28 cellular contexts compared by ENCODE assay signal in the genomic region with DNA sequence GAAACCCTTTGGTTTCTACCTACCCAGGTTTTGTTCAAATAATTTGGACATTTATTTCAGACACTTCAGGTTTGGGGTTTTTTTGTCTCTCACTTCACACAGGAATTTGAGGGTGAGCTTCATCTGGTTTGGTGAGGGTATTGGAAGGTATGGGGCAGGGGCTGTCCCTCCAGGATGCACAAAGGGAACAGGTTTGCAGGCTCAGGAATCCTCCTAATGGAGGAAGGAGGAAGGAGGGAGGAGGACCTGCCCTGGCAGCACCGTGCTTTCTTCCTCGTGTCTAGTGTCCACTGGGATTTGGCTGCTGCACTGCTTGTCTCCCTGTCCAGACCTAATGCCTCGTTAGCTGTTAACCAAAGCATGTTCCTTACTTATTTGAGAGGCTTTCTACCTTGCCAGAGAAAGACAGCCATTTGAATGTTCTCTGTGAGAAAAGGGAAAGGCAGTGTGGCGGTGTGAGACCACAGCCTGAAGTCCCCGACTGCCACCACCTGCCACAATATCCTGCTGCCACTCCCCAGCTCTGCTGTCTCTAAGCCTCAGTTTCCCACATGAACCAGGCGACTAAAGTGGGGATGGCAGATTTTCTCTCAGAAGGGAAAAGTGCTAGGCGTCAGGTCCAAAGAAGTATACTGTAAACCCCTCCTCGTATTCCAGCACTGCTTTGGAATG.
"Had no signal": no experiment of that assay in that cellular context is flagged by ENCODE, and none has a peak within 500 bp of the region (broad histone marks: within the 10 kb centered on the region; RNA-seq: fewer than 3 reads in every experiment).

No MANE protein-coding gene starts in this region.

- DNase-seq: activated CD4-positive, alpha-beta memory T cell treated with anti-CD3 and anti-CD28 coated beads for 36 hours; activated CD4-positive, alpha-beta T cell treated with anti-CD3 and anti-CD28 coated beads, Interleukin-2, amount 10 ng/mL, durations not matched to agents 24 days and 14 days; activated CD4-positive, CD25-positive, alpha-beta regulatory T cell treated with anti-CD3 and anti-CD28 coated beads, Interleukin-2, amount 50 U/mL, for 72 hours; activated effector memory CD4-positive, alpha-beta T cell treated with Interleukin-2 at 50 U/mL for 16 hours; activated naive CD4-positive, alpha-beta T cell treated with Interleukin-2 at 50 U/mL for 16 hours; activated T-cell treated with anti-CD3 and anti-CD28 coated beads for 4 hours; activated T-cell treated with anti-CD3 and anti-CD28 coated beads, Interleukin-2, amount 50 U/mL, for 72 hours; brain microvascular endothelial cell; caudate nucleus; cortex of kidney; hippocampal formation; kidney; left colon; mammary epithelial cell; ovary; stimulated activated CD4-positive, alpha-beta T cell treated with anti-CD3 and anti-CD28 coated beads, Interleukin-12 subunit alpha, Interleukin-12 subunit beta, amount 100 ng/mL, for 4 hours; stimulated activated CD4-positive, alpha-beta T cell treated with anti-CD3 and anti-CD28 coated beads, Interleukin-4, amount 100 ng/mL, for 1 hour; substantia nigra; T-helper 9 cell; WERI-Rb-1 had no signal

- H3K4me3 ChIP-seq: gastroesophageal sphincter, ovary, skin epidermis had no signal

- H3K27ac ChIP-seq: brain microvascular endothelial cell, gastroesophageal sphincter, ovary, skin epidermis, WERI-Rb-1 had no signal

- H3K4me3 Mint-ChIP-seq: activated CD4-positive, alpha-beta memory T cell treated with anti-CD3 and anti-CD28 coated beads for 36 hours; activated CD4-positive, alpha-beta T cell treated with anti-CD3 and anti-CD28 coated beads, Interleukin-2, amount 10 ng/mL, durations not matched to agents 24 days and 14 days; activated naive CD8-positive, alpha-beta T cell; activated T-cell treated with anti-CD3 and anti-CD28 coated beads, Interleukin-2, amount 50 U/mL, for 72 hours; nephron; stimulated activated naive CD8-positive, alpha-beta T cell treated with anti-CD3 and anti-CD28 coated beads, Interleukin-15, Interleukin-2, amounts not matched to agents 100 ng/mL and 50 ng/mL, for 24 hours; type B pancreatic cell had no signal

- H3K36me3 Mint-ChIP-seq: activated CD4-positive, alpha-beta memory T cell treated with anti-CD3 and anti-CD28 coated beads for 36 hours; type B pancreatic cell had no signal

- H3K4me1 ChIP-seq: gastroesophageal sphincter had no signal

- H3K9me3 Mint-ChIP-seq: activated CD4-positive, alpha-beta memory T cell treated with anti-CD3 and anti-CD28 coated beads for 36 hours; activated CD4-positive, alpha-beta T cell treated with anti-CD3 and anti-CD28 coated beads, Interleukin-2, amount 10 ng/mL, durations not matched to agents 24 days and 14 days; activated T-cell treated with anti-CD3 and anti-CD28 coated beads, Interleukin-2, amount 50 U/mL, for 72 hours; nephron; stimulated activated naive CD8-positive, alpha-beta T cell treated with anti-CD3 and anti-CD28 coated beads, Interleukin-15, Interleukin-2, amounts not matched to agents 100 ng/mL and 50 ng/mL, for 24 hours; type B pancreatic cell had no signal

- H3K27me3 ChIP-seq: brain microvascular endothelial cell, gastroesophageal sphincter, ovary had no signal

- H3K27me3 Mint-ChIP-seq: activated CD4-positive, alpha-beta memory T cell treated with anti-CD3 and anti-CD28 coated beads for 36 hours; activated CD4-positive, alpha-beta T cell treated with anti-CD3 and anti-CD28 coated beads, Interleukin-2, amount 10 ng/mL, durations not matched to agents 24 days and 14 days; activated naive CD8-positive, alpha-beta T cell; progenitor cell of endocrine pancreas; stimulated activated naive CD8-positive, alpha-beta T cell treated with anti-CD3 and anti-CD28 coated beads, Interleukin-15, Interleukin-2, amounts not matched to agents 100 ng/mL and 50 ng/mL, for 24 hours; type B pancreatic cell had no signal

- H3K36me3 ChIP-seq: brain microvascular endothelial cell, gastroesophageal sphincter, ovary had no signal

- H3K9me3 ChIP-seq: gastroesophageal sphincter, ovary had no signal

- ATAC-seq: activated T-cell treated with anti-CD3 and anti-CD28 coated beads, Interleukin-2, amount 50 U/mL, for 72 hours; gastroesophageal sphincter; left colon; sciatic nerve had no signal

- H3K27ac Mint-ChIP-seq: activated CD4-positive, alpha-beta memory T cell treated with anti-CD3 and anti-CD28 coated beads for 36 hours; activated CD4-positive, alpha-beta T cell treated with anti-CD3 and anti-CD28 coated beads, Interleukin-2, amount 10 ng/mL, durations not matched to agents 24 days and 14 days; activated naive CD8-positive, alpha-beta T cell; activated T-cell treated with anti-CD3 and anti-CD28 coated beads, Interleukin-2, amount 50 U/mL, for 72 hours; nephron; progenitor cell of endocrine pancreas; stimulated activated naive CD8-positive, alpha-beta T cell treated with anti-CD3 and anti-CD28 coated beads, Interleukin-15, Interleukin-2, amounts not matched to agents 100 ng/mL and 50 ng/mL, for 24 hours; type B pancreatic cell had no signal

- H3K4me1 Mint-ChIP-seq: activated CD4-positive, alpha-beta T cell treated with anti-CD3 and anti-CD28 coated beads, Interleukin-2, amount 10 ng/mL, durations not matched to agents 24 days and 14 days; nephron had no signal
